14 cellular contexts compared by ENCODE assay signal in the genomic region with DNA sequence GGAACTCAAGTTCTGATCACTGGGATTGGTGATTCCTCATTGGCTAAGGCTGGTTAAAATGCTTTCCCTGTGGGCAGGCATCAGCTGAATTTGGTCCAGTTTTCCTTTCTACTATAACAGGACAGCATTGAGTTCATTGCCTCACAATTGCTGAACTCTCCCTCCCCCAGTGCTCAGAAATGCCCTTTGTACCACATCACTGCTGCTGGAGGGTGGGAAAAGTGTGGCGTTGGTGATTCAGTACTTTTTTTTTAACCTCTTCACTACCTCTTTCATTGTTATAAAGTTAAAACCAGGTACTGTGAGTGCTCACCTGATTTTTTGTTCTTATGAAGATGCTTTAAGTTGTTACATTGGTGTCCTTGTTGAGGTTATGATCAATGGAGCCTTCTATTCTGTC.
DNase-seq lines count a peak whose midpoint lies in the region; ATAC-seq and TF ChIP-seq lines count a peak whose summit lies in the region.
"Had no signal": no experiment of that assay in that cellular context is flagged by ENCODE, and none has a peak within 500 bp of the region (broad histone marks: within the 10 kb centered on the region; RNA-seq: fewer than 3 reads in every experiment).

No MANE protein-coding gene starts in this region.

- TF ChIP-seq CTCF in epithelial cell of proximal tubule (conservative IDR thresholded peaks at IDR 0.05; ENCODE audit: low read depth, low read length), result no peak
- TF ChIP-seq CTCF in liver (IDR thresholded peaks at IDR 0.05; ENCODE audit: low read depth, low read length, missing input control), result no peak

- 16% methylated on average over 1 of the region's 1 CpG for WGBS in liver

- intact Hi-C loops in left cardiac atrium (cut with DNase I), result no loop called here

- H3K27me3 ChIP-seq in liver (ENCODE audit: control insufficient read depth in 4 of 4, insufficient read depth in 4 of 4, low read length in 3 of 4), result no peaks in the 10 kb centered on the region

- no peaks in the 10 kb centered on the region for H3K4me1 ChIP-seq in liver (ENCODE audit: control insufficient read depth in 4 of 4, insufficient read depth in 4 of 4, low read length in 3 of 4)
- H3K4me1 ChIP-seq: A549, HAP-1 had no signal

- no peak for ATAC-seq in GM21619 (IDR thresholded peaks at IDR 0.05; ENCODE audit: unreplicated experiment)
- no peak for ATAC-seq in left cardiac atrium
- ATAC-seq: A549; CD8-positive, alpha-beta T cell had no signal

- in situ Hi-C loops in Caki2 (cut with HindIII; ENCODE audit: low pct_unique_long_range_greater_than_20kb, low sequenced_read_pairs), result no loop called here

- no peak overlapping the region for H3K9ac ChIP-seq in liver (ENCODE audit: low read depth in 1 of 2, low read length in 2 of 2)

- H3K4me3 ChIP-seq in epithelial cell of proximal tubule (ENCODE audit: low read depth, low read length) (no peak overlapping the region), liver (ENCODE audit: low read depth in 1 of 3, low read length in 3 of 3) (no peak overlapping the region)
- H3K4me3 ChIP-seq: A549, HAP-1 had no signal

- H3K27ac ChIP-seq in liver (ENCODE audit: low read depth in 1 of 2, low read length in 2 of 2), result no peak overlapping the region
- H3K27ac ChIP-seq: A549, HL-60 had no signal

- no peaks in the 10 kb centered on the region for H3K36me3 ChIP-seq in liver (ENCODE audit: control insufficient read depth in 4 of 4, insufficient read depth in 3 of 4, low read depth in 1 of 4, low read length in 3 of 4)
- H3K36me3 ChIP-seq: HAP-1 had no signal

- DNase-seq in Caki2 (ENCODE audit: low read depth) (peak; percentile 4), HT-29 (ENCODE audit: low spot score) (peak; percentile 20), epithelial cell of proximal tubule (ENCODE audit: low read depth) (peak; percentile 41), DMS53 (lab: John Stamatoyannopoulos, UW) (no peak), left cardiac atrium (no peak)
- DNase-seq: CD8-positive, alpha-beta T cell; COR-L47; HFFc6; KG1 had no signal

- TF ChIP-seq RAD21 in liver (IDR thresholded peaks at IDR 0.05), result no peak

- H3K9me3 ChIP-seq in liver (ENCODE audit: control insufficient read depth in 4 of 4, low read length in 3 of 4), result peaks cover 0 to 5% (median 0%) of the 10 kb centered on the region in 4 donors
- H3K9me3 ChIP-seq: A549 had no signal

TF ChIP-seq in liver, 16 proteins besides CTCF, POLR2A, EP300 and RAD21:
- TF ChIP-seq HNF4A (conservative IDR thresholded peaks at IDR 0.05) (peak; percentile 6 to 40), TAF1 (conservative IDR thresholded peaks at IDR 0.05) (no peak)
TF ChIP-seq in liver: peak in this region for 1.

Comparison
In these comparisons a context has a peak if more than half of its experiments do, and no peak if none do; other contexts are left out.
1. DNase-seq: peak in Caki2 (single experiment), HT-29 (single experiment) and epithelial cell of proximal tubule (single experiment); none in DMS53 (single experiment) and left cardiac atrium (single experiment).